In genomic region chr4:168678751-168679366, GRCh38 we compare ENCODE assay signal across 1 cellular context.
TF ChIP-seq lines count a peak whose summit lies in the region.

No MANE protein-coding gene starts in this region.

TF ChIP-seq in K562, 482 proteins besides CTCF, POLR2A, EP300 and RAD21 (continued from another document):
- TF ChIP-seq ZHX1 (conservative IDR thresholded peaks at IDR 0.05; ENCODE audit: low read length) (no peak), ZBTB1 (CRISPR knock-in tag; IDR thresholded peaks at IDR 0.05; ENCODE audit: borderline replicate concordance, low read depth) (no peak), ZNF175 (CRISPR knock-in tag; IDR thresholded peaks at IDR 0.05; ENCODE audit: low read depth) (no peak), ZNF780A (CRISPR knock-in tag; IDR thresholded peaks at IDR 0.05) (no peak), EP400 (IDR thresholded peaks at IDR 0.05) (no peak), ZBTB8A (IDR thresholded peaks at IDR 0.05; ENCODE audit: partially characterized antibody) (no peak), ZNF589 (CRISPR knock-in tag; IDR thresholded peaks at IDR 0.05; ENCODE audit: low read depth) (no peak), ELK1 (CRISPR knock-in tag; IDR thresholded peaks at IDR 0.05) (no peak), ZBTB2 (IDR thresholded peaks at IDR 0.05) (no peak), CHD7 (IDR thresholded peaks at IDR 0.05; ENCODE audit: low read depth, low read length) (no peak)
